30 cellular contexts compared by ENCODE assay signal in genomic region chr11:76832365-76832764, GRCh38. TPM values are rescaled to one million over a fixed set of nuclear protein-coding genes. Genes with fewer than 3 reads are reported as not detected.
"Had no signal": no experiment of that assay in that cellular context is flagged by ENCODE, and none has a peak within 500 bp of the region (broad histone marks: within the 10 kb centered on the region; RNA-seq: fewer than 3 reads in every experiment).

No MANE protein-coding gene starts in this region.

- H3K36me3 ChIP-seq: heart right ventricle, lower lobe of right lung, neutrophil, ovary, right atrium auricular region, stomach, thyroid gland, transverse colon, uterus had no signal

- H3K4me2 ChIP-seq: hepatocyte had no signal

- H3K4me3 ChIP-seq: heart right ventricle, hepatocyte, lower lobe of right lung, ovary, right atrium auricular region, skin epidermis, stomach, testis, thyroid gland, transverse colon, uterus had no signal

- H3K36me3 Mint-ChIP-seq: naive thymus-derived CD8-positive, alpha-beta T cell; stimulated activated naive B cell treated with anti-CD40 and anti-IgM and Interleukin-4, amounts not matched to agents 10 μg/mL and 1 μg/mL and 100 μg/mL, for 72 hours had no signal

- H3K4me1 ChIP-seq: uterus had no signal

- DNase-seq: heart right ventricle; kidney glomerular epithelial cell; left cardiac atrium; lower lobe of right lung; mammary epithelial cell; mesenchymal stem cell; naive thymus-derived CD8-positive, alpha-beta T cell; occipital lobe; ovary; stimulated activated CD4-positive, alpha-beta T cell treated with anti-CD3 and anti-CD28 coated beads, Interleukin-12 subunit alpha, Interleukin-12 subunit beta, amount 100 ng/mL, for 4 hours; stimulated activated CD4-positive, alpha-beta T cell treated with anti-CD3 and anti-CD28 coated beads, Interleukin-15, amount 100 ng/mL, for 24 hours; stimulated activated CD4-positive, alpha-beta T cell treated with anti-CD3 and anti-CD28 coated beads, Interleukin-2, amount 100 ng/mL, for 24 hours; stimulated activated CD4-positive, alpha-beta T cell treated with anti-CD3 and anti-CD28 coated beads, Interleukin-4, amount 100 ng/mL, for 1 hour; stimulated activated naive B cell treated with anti-CD40 and anti-IgM and Interleukin-4, amounts not matched to agents 10 μg/mL and 1 μg/mL and 100 μg/mL, for 72 hours; stimulated activated naive CD8-positive, alpha-beta T cell treated with anti-CD3 and anti-CD28 coated beads, Interleukin-15, Interleukin-2, amounts not matched to agents 100 U/mL and 50 U/mL, for 24 hours; stomach; testis; thyroid gland; transverse colon; uterus had no signal

- H3K9me3 Mint-ChIP-seq: naive thymus-derived CD8-positive, alpha-beta T cell; neural crest cell; stimulated activated naive B cell treated with anti-CD40 and anti-IgM and Interleukin-4, amounts not matched to agents 10 μg/mL and 1 μg/mL and 100 μg/mL, for 72 hours had no signal

- H3K27ac ChIP-seq: heart right ventricle, hepatocyte, lower lobe of right lung, neutrophil, ovary, right atrium auricular region, stomach, testis, thyroid gland, transverse colon, uterus had no signal

- H3K27me3 ChIP-seq: heart right ventricle, hepatocyte, neutrophil, ovary, right atrium auricular region, testis, thyroid gland, transverse colon, uterus had no signal

- H3K27ac Mint-ChIP-seq: naive thymus-derived CD8-positive, alpha-beta T cell; nephron; progenitor cell of endocrine pancreas; stimulated activated naive B cell treated with anti-CD40 and anti-IgM and Interleukin-4, amounts not matched to agents 10 μg/mL and 1 μg/mL and 100 μg/mL, for 72 hours had no signal

- H3K4me1 Mint-ChIP-seq: naive thymus-derived CD8-positive, alpha-beta T cell; neural crest cell; stimulated activated naive B cell treated with anti-CD40 and anti-IgM and Interleukin-4, amounts not matched to agents 10 μg/mL and 1 μg/mL and 100 μg/mL, for 72 hours had no signal

- ATAC-seq: heart right ventricle; left lobe of liver; lower lobe of right lung; naive thymus-derived CD8-positive, alpha-beta T cell; sciatic nerve; stimulated activated naive B cell treated with anti-CD40 and anti-IgM and Interleukin-4, amounts not matched to agents 10 μg/mL and 1 μg/mL and 100 μg/mL, for 72 hours; stimulated activated naive CD8-positive, alpha-beta T cell treated with anti-CD3 and anti-CD28 coated beads, Interleukin-15, Interleukin-2, amounts not matched to agents 100 U/mL and 50 U/mL, for 24 hours had no signal

- H3K4me3 Mint-ChIP-seq: naive thymus-derived CD8-positive, alpha-beta T cell; nephron; neural crest cell; stimulated activated naive B cell treated with anti-CD40 and anti-IgM and Interleukin-4, amounts not matched to agents 10 μg/mL and 1 μg/mL and 100 μg/mL, for 72 hours had no signal

- H2AFZ ChIP-seq: hepatocyte had no signal

- FAIRE-seq: keratinocyte had no signal

- H3K79me2 ChIP-seq: hepatocyte had no signal

- H3K9me3 ChIP-seq: heart right ventricle, lower lobe of right lung, neutrophil, ovary, right atrium auricular region, stomach, testis, thyroid gland, transverse colon, uterus had no signal

RNA-seq across cellular contexts. Expression of gene TSKU, which starts 49.2 kb away (rescaled TPM):
- total RNA-seq: naive thymus-derived CD8-positive, alpha-beta T cell had no signal
- polyA plus RNA-seq: naive thymus-derived CD8-positive, alpha-beta T cell had no signal
